Comparison of ENCODE assay signal across 12 cellular contexts in the genomic region with DNA sequence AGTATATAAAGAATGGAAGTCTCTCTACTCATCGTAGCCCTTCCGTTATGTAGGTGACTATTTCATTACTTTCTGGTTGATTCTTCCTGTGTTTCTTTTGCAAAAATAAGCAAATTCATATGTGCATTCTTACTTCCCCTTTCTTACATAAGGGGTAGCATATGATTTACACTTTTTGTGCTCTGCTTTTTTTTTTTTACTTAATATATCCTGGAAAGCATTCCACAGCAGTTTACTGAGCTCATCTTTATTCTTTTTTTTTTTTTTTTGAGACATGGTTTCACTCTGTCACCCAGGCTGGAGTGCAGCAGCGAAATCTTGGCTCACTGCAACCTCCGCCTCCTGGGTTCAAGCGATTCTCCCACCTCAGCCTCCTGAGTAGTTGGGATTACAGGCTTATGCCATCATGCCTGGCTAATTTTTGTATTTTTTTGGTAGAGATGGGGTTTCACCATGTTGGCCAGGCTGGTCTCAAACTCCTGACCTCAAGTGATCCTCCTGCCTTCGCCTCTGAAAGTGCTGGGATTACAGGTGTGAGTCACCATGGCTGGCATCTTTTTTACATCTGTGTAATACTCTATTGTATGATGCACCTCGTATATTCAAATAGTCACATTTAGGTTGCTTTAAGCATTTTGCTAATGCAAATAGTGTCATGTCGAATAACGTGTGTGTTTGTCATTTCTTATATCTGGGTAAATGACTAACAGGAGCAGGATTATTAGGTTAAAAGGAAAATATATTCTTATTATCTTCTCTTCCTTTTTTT. TPM values are rescaled to one million over a fixed set of nuclear protein-coding genes. Genes with fewer than 3 reads are reported as not detected.
DNase-seq lines count a peak whose midpoint lies in the region; ATAC-seq and TF ChIP-seq lines count a peak whose summit lies in the region.
"Had no signal": no experiment of that assay in that cellular context is flagged by ENCODE, and none has a peak within 500 bp of the region (broad histone marks: within the 10 kb centered on the region; RNA-seq: fewer than 3 reads in every experiment).

No MANE protein-coding gene starts in this region.

- H3K4me1 ChIP-seq in HEK293 (ENCODE audit: control insufficient read depth, insufficient read depth, low read length) (no peaks in the 10 kb centered on the region), smooth muscle cell (ENCODE audit: low read depth) (no peaks in the 10 kb centered on the region)

- H3K9me3 ChIP-seq in HEK293 (ENCODE audit: control insufficient read depth, insufficient read depth, low read depth, low read length) (no peaks in the 10 kb centered on the region), smooth muscle cell (replicated peaks; ENCODE audit: low read depth) (no peaks in the 10 kb centered on the region)
- H3K9me3 ChIP-seq: testis had no signal

- no peaks in the 10 kb centered on the region for H3K36me3 Mint-ChIP-seq in memory B cell
- H3K36me3 Mint-ChIP-seq in activated naive CD8-positive, alpha-beta T cell treated with anti-CD3 and anti-CD28 coated beads, Interleukin-2, amount 50 U/mL, for 24 hours (ENCODE audit: low read depth) = no peaks in the 10 kb centered on the region

- CTCF ChIA-PET in HEK293 (lab: Yijun Ruan, JAX) = interaction anchor here (0.7 kb wide), 1 partner anchor 21 kb away, joined by 5 read pairs; no protein-coding TSS in a partner anchor

- peaks cover 18% of the 10 kb centered on the region for H3K27me3 Mint-ChIP-seq in memory B cell
- peaks cover 1% of the 10 kb centered on the region for H3K27me3 Mint-ChIP-seq in activated naive CD8-positive, alpha-beta T cell treated with anti-CD3 and anti-CD28 coated beads, Interleukin-2, amount 50 U/mL, for 24 hours

- TF ChIP-seq CTCF in HEK293 (tag by site-specific recombination; IDR thresholded peaks at IDR 0.05) = no peak
- TF ChIP-seq CTCF in smooth muscle cell (IDR thresholded peaks at IDR 0.05; ENCODE audit: borderline replicate concordance, insufficient read depth, poor library complexity, severe bottlenecking) = no peak

- 92% methylated on average over 9 of the region's 9 CpGs for WGBS in smooth muscle cell (ENCODE audit: low lambda C conversion rate)

- peaks cover 23% of the 10 kb centered on the region for H3K4me1 Mint-ChIP-seq in memory B cell
- peaks cover 13% of the 10 kb centered on the region for H3K4me1 Mint-ChIP-seq in activated naive CD8-positive, alpha-beta T cell treated with anti-CD3 and anti-CD28 coated beads, Interleukin-2, amount 50 U/mL, for 24 hours

- POLR2A ChIA-PET in HEK293 (lab: Yijun Ruan, JAX) = no interaction called here

- H3K27ac Mint-ChIP-seq in memory B cell = no peak overlapping the region
- H3K27ac Mint-ChIP-seq in activated naive CD8-positive, alpha-beta T cell treated with anti-CD3 and anti-CD28 coated beads, Interleukin-2, amount 50 U/mL, for 24 hours = no peak overlapping the region

- H3K9ac ChIP-seq in smooth muscle cell (ENCODE audit: low read depth) = no peak overlapping the region

- H3F3A ChIP-seq in smooth muscle cell (ENCODE audit: low read depth) = no peaks in the 10 kb centered on the region

- peak overlapping the region; percentile 21 for H3K4me3 Mint-ChIP-seq in memory B cell
- H3K4me3 Mint-ChIP-seq in activated naive CD8-positive, alpha-beta T cell treated with anti-CD3 and anti-CD28 coated beads, Interleukin-2, amount 50 U/mL, for 24 hours = no peak overlapping the region

- H3K4me3 ChIP-seq in HEK293 (ENCODE audit: low read depth, low read length) (no peak overlapping the region), smooth muscle cell (no peak overlapping the region)
- H3K4me3 ChIP-seq: testis had no signal

- H4K20me1 ChIP-seq in smooth muscle cell (ENCODE audit: low read depth) = no peaks in the 10 kb centered on the region

- H3K4me2 ChIP-seq in smooth muscle cell = no peak overlapping the region

- H2AFZ ChIP-seq in smooth muscle cell (ENCODE audit: low read depth) = no peak overlapping the region

- H3K9me3 Mint-ChIP-seq in memory B cell = no peaks in the 10 kb centered on the region
- H3K9me3 Mint-ChIP-seq in activated naive CD8-positive, alpha-beta T cell treated with anti-CD3 and anti-CD28 coated beads, Interleukin-2, amount 50 U/mL, for 24 hours = no peaks in the 10 kb centered on the region

- peak; percentile 12 for ATAC-seq in GM18873 (IDR thresholded peaks at IDR 0.05; ENCODE audit: low FRiP score, unreplicated experiment)
- peak; percentile 13 for ATAC-seq in HG03558 (IDR thresholded peaks at IDR 0.05; ENCODE audit: extremely low read depth, unreplicated experiment)
- peak; percentile 25 for ATAC-seq in memory B cell (ENCODE audit: low read depth)
- no peak for ATAC-seq in activated naive CD8-positive, alpha-beta T cell treated with anti-CD3 and anti-CD28 coated beads, Interleukin-2, amount 50 U/mL, for 24 hours

- DNase-seq in memory B cell (ENCODE audit: low spot score in 2 of 2) = no peak
- no peak for DNase-seq in T1000 (lab: John Stamatoyannopoulos, UW)
- DNase-seq in activated naive CD8-positive, alpha-beta T cell treated with anti-CD3 and anti-CD28 coated beads, Interleukin-2, amount 50 U/mL, for 24 hours = no peak
- DNase-seq in NCI-H1092 (lab: John Stamatoyannopoulos, UW) = no peak
- DNase-seq in smooth muscle cell (lab: John Stamatoyannopoulos, UW; ENCODE audit: unreplicated experiment) = no peak
- DNase-seq: activated CD4-positive, alpha-beta T cell treated with anti-CD3 and anti-CD28 coated beads, Interleukin-2, amount 50 U/mL, for 1 hour; GDM1; NCI-H748 treated with DMSO at 0.1 percent for 48 hours; testis had no signal

- no peaks in the 10 kb centered on the region for H3K36me3 ChIP-seq in HEK293 (ENCODE audit: control insufficient read depth in 2 of 2, insufficient read depth in 1 of 2, low read length in 2 of 2)
- H3K36me3 ChIP-seq in smooth muscle cell (ENCODE audit: low read depth) = no peaks in the 10 kb centered on the region

- no peaks in the 10 kb centered on the region for H3K79me2 ChIP-seq in smooth muscle cell (ENCODE audit: low read depth)

- H3K27ac ChIP-seq in HEK293 (ENCODE audit: extremely low read depth, low read depth, low read length) (no peak overlapping the region), smooth muscle cell (ENCODE audit: low read depth) (no peak overlapping the region)
- H3K27ac ChIP-seq: testis had no signal

- no peaks in the 10 kb centered on the region for H3K27me3 ChIP-seq in smooth muscle cell (ENCODE audit: low read depth)
- H3K27me3 ChIP-seq: testis had no signal

TF ChIP-seq in HEK293, 187 proteins besides CTCF, POLR2A, EP300 and RAD21:
- TF ChIP-seq ZNF558 (tag by site-specific recombination; IDR thresholded peaks at IDR 0.05) = no peak
- TF ChIP-seq ZNF157 (tag by site-specific recombination; IDR thresholded peaks at IDR 0.05) = no peak
- no peak for TF ChIP-seq ZNF785 (tag by site-specific recombination; IDR thresholded peaks at IDR 0.05)
- TF ChIP-seq, protein P1, sequence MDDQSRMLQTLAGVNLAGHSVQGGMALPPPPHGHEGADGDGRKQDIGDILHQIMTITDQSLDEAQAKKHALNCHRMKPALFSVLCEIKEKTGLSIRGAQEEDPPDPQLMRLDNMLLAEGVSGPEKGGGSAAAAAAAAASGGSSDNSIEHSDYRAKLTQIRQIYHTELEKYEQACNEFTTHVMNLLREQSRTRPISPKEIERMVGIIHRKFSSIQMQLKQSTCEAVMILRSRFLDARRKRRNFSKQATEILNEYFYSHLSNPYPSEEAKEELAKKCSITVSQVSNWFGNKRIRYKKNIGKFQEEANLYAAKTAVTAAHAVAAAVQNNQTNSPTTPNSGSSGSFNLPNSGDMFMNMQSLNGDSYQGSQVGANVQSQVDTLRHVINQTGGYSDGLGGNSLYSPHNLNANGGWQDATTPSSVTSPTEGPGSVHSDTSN (CRISPR knock-in tag; IDR thresholded peaks at IDR 0.05) = no peak
- TF ChIP-seq ZNF146 (tag by site-specific recombination; IDR thresholded peaks at IDR 0.05) = peak; percentile 66
- no peak for TF ChIP-seq ZBTB1 (tag by site-specific recombination; IDR thresholded peaks at IDR 0.05)

RNA-seq across cellular contexts. Expression of gene SCAMP5, which starts 13.1 kb away (rescaled TPM):
- 2.8 and 18.1 TPM in 2 replicates for total RNA-seq in smooth muscle cell
- polyA plus RNA-seq in smooth muscle cell = 5.5 and 6.6 TPM in 2 replicates

RNA-seq across cellular contexts. Expression of gene PPCDC, which starts 15.0 kb away (rescaled TPM):
- 6.2 and 33.7 TPM in 2 replicates for total RNA-seq in smooth muscle cell
- polyA plus RNA-seq in smooth muscle cell = 7.8 and 11.9 TPM in 2 replicates

RNA-seq across cellular contexts. Expression of gene RPP25, which starts 51.9 kb away (rescaled TPM):
- 5.5 and 8.7 TPM in 2 replicates for total RNA-seq in smooth muscle cell
- polyA plus RNA-seq in smooth muscle cell = 24.0 and 26.2 TPM in 2 replicates
